Comparison of ENCODE assay signal across 8 cellular contexts in the genomic region with DNA sequence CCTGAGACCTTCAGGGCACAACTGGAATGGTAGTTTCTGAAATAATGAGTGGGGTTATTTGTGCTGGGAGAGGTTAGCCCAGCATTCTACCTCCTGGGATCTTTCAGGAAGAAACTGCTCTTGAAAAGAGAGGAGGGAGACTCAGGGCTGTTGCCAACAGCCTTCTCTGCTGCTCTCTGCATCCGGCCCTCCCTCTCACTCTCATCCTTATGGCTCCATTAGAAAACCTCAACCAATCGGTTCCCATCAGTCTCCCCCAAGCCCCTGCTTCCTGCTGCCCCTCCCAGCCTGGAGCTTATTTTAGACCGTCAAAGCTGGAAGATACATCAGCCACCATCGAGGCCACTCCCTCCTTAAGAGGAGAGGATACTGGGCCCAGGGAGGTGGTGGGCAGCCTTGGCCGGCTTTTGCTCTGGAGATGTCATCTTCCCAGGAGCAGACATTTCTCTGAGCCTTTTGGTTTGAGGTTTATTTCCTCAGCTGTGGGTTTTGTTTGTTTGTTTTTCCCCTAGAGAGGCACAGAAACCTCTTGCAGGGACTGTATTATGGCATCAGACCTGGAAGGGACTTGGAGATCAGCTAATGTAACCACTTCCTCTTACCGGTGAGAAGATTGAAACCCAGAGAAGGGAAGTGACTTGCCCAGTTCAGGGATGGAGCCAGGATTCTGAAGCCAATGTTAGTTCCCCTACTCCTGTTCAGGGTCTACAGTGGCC. TPM values are rescaled to one million over a fixed set of nuclear protein-coding genes. Genes with fewer than 3 reads are reported as not detected.
DNase-seq lines count a peak whose midpoint lies in the region; ATAC-seq and TF ChIP-seq lines count a peak whose summit lies in the region.

No MANE protein-coding gene starts in this region.

- CTCF ChIA-PET in Calu3 (lab: Charles Lee), result interaction anchor here (1.2 kb wide), 1 partner anchor 17 kb away, joined by 6 read pairs; no protein-coding TSS in a partner anchor

- no peaks in the 10 kb centered on the region for H3K27me3 ChIP-seq in SJSA1 (replicated peaks)
- no peaks in the 10 kb centered on the region for H3K27me3 ChIP-seq in ectodermal cell (ENCODE audit: control insufficient read depth, insufficient read depth, low read length, poor library complexity, severe bottlenecking)
- no peaks in the 10 kb centered on the region for H3K27me3 ChIP-seq in upper lobe of left lung

- peak overlapping the region; percentile 86 for H3K4me3 Mint-ChIP-seq in Calu3 (ENCODE audit: low read depth, unreplicated experiment)

- H3K9me3 Mint-ChIP-seq in Calu3 (ENCODE audit: low read depth, unreplicated experiment), result no peaks in the 10 kb centered on the region

- H3K27me3 Mint-ChIP-seq in Calu3 (ENCODE audit: unreplicated experiment), result no peaks in the 10 kb centered on the region

- peaks cover 76% of the 10 kb centered on the region for H3K36me3 Mint-ChIP-seq in Calu3 (ENCODE audit: insufficient read depth, unreplicated experiment)

- H3K4me3 ChIP-seq in HFF-Myc (replicated peaks; ENCODE audit: low read depth, low read length) (peak overlapping the region; percentile 92), SJSA1 (peak overlapping the region; percentile 81), ectodermal cell (ENCODE audit: insufficient read depth, low read depth, low read length) (peak overlapping the region; percentile 10), mesodermal cell (ENCODE audit: extremely low read depth, insufficient read depth, low read length, poor library complexity, severe bottlenecking) (peak overlapping the region; percentile 63), upper lobe of left lung (peak overlapping the region in 2 of 4 donors; percentile 17 to 82)

- WGBS in ectodermal cell, 2 experiments, result 54 to 56% methylated on average over 6 of the region's 6 CpGs
- WGBS in mesodermal cell (ENCODE audit: insufficient coverage in 2 of 2), 2 experiments, result 0 to 41% methylated on average over 1 to 3 of the region's 6 CpGs
- WGBS in upper lobe of left lung, 2 donors, result 5 to 11% methylated on average over 6 of the region's 6 CpGs

- TF ChIP-seq CTCF in Calu3 (IDR thresholded peaks at IDR 0.05; ENCODE audit: unreplicated experiment) (no peak), HFF-Myc (IDR thresholded peaks at IDR 0.05; ENCODE audit: low read depth, low read length, missing control alignments) (no peak), upper lobe of left lung (IDR thresholded peaks at IDR 0.05) (no peak)

- intact Hi-C loops in Calu3 (cut with micrococcal nuclease; ENCODE audit: unreplicated experiment), result no loop called here

- peaks cover 37% of the 10 kb centered on the region for H3K4me1 Mint-ChIP-seq in Calu3 (ENCODE audit: low read depth, unreplicated experiment)

- peak overlapping the region; percentile 64 for H3K27ac Mint-ChIP-seq in Calu3 (ENCODE audit: unreplicated experiment)

- H3K9me3 ChIP-seq in SJSA1 (replicated peaks) (no peaks in the 10 kb centered on the region), ectodermal cell (ENCODE audit: control insufficient read depth, low read length) (no peaks in the 10 kb centered on the region), mesodermal cell (ENCODE audit: control insufficient read depth, low read length) (no peaks in the 10 kb centered on the region), upper lobe of left lung (no peaks in the 10 kb centered on the region)

- H3K4me1 ChIP-seq in SJSA1 (replicated peaks) (peaks cover 67% of the 10 kb centered on the region), ectodermal cell (ENCODE audit: control insufficient read depth, insufficient read depth, low read length) (peaks cover 25% of the 10 kb centered on the region), mesodermal cell (ENCODE audit: control insufficient read depth, insufficient read depth, low read length, poor library complexity, severe bottlenecking) (peaks cover 24% of the 10 kb centered on the region), upper lobe of left lung (peaks cover 46 to 65% (median 52%) of the 10 kb centered on the region in 4 donors)

- BruUV-seq in Calu3 (replicated peaks; lab: Mats Ljungman, UMichigan), result no TSS peak

- peak in 1 of 4 donors; percentile 27 for TF ChIP-seq POLR2A in upper lobe of left lung (IDR thresholded peaks at IDR 0.05)

- no peak for DNase-seq in Calu3
- no peak for DNase-seq in HFF-Myc (ENCODE audit: extremely low read depth, low read depth)
- DNase-seq in SJSA1 (ENCODE audit: low read depth in 1 of 2, low spot score in 2 of 2), result peak; percentile 83 to 89
- peak in 1 of 2 donors; percentile 27 for DNase-seq in upper lobe of left lung
- no peak for DNase-seq in stimulated activated CD4-positive, alpha-beta T cell treated with anti-CD3 and anti-CD28 coated beads, Interleukin-4, amount 100 ng/mL, for 4 hours
- no peak for DNase-seq in activated naive CD4-positive, alpha-beta T cell treated with anti-CD3 and anti-CD28 coated beads, Interleukin-2, amount 50 U/mL, for 16 hours

- ATAC-seq in upper lobe of left lung (ENCODE audit: low FRiP score in 2 of 2), result peak; percentile 16 to 24

- TF ChIP-seq EP300 in upper lobe of left lung (IDR thresholded peaks at IDR 0.05), result no peak

- H3K36me3 ChIP-seq in SJSA1 (peaks cover 45% of the 10 kb centered on the region), ectodermal cell (ENCODE audit: control insufficient read depth, insufficient read depth, low read length) (peaks cover 5% of the 10 kb centered on the region), mesodermal cell (ENCODE audit: control insufficient read depth, insufficient read depth, low read length) (peaks cover 22% of the 10 kb centered on the region), upper lobe of left lung (no peaks in the 10 kb centered on the region)

- peak overlapping the region; percentile 66 for H3K27ac ChIP-seq in SJSA1
- H3K27ac ChIP-seq in ectodermal cell (ENCODE audit: insufficient read depth, low read depth, low read length, poor library complexity, severe bottlenecking), result no peak overlapping the region
- peak overlapping the region; percentile 85 for H3K27ac ChIP-seq in mesodermal cell (ENCODE audit: low read depth, low read length, severe bottlenecking)
- peak overlapping the region; percentile 84 to 89 (median 86) for H3K27ac ChIP-seq in upper lobe of left lung

RNA-seq across cellular contexts. Expression of a gene that starts 2.7 kb away (rescaled TPM):
- 338 and 423 TPM in 2 replicates for total RNA-seq in Calu3 (2022)
- 193 and 199 TPM in 2 replicates for total RNA-seq in SJSA1 (2014; rRNA removed; shearing (Covaris generic))
- 114 TPM for polyA plus RNA-seq in ectodermal cell (2013, experiment 1 of 4)
- polyA plus RNA-seq in ectodermal cell (2013, experiment 2 of 4), result 106 TPM
- 79.6 TPM for polyA plus RNA-seq in ectodermal cell (2013, experiment 3 of 4)
- polyA plus RNA-seq in ectodermal cell (2013, experiment 4 of 4), result 86.4 TPM
- 152 TPM for polyA plus RNA-seq in mesodermal cell (2013, experiment 1 of 2)
- polyA plus RNA-seq in mesodermal cell (2013, experiment 2 of 2), result 137 TPM
- 100 to 1,000 TPM; 201 to 380 (median 285) TPM for total RNA-seq in upper lobe of left lung

Comparison
In these comparisons a context has a peak if more than half of its experiments do, and no peak if none do; other contexts are left out.
1. DNase-seq: peak in SJSA1 (2 of 2); none in Calu3 (single experiment), HFF-Myc (single experiment), stimulated activated CD4-positive, alpha-beta T cell treated with anti-CD3 and anti-CD28 coated beads, Interleukin-4, amount 100 ng/mL, for 4 hours (0 of 2) and activated naive CD4-positive, alpha-beta T cell treated with anti-CD3 and anti-CD28 coated beads, Interleukin-2, amount 50 U/mL, for 16 hours (single experiment).